ENCODE assay signal across 24 cellular contexts in genomic region chr11:111474432-111474831, GRCh38. TPM values are rescaled to one million over a fixed set of nuclear protein-coding genes. Genes with fewer than 3 reads are reported as not detected.
"Had no signal": no experiment of that assay in that cellular context is flagged by ENCODE, and none has a peak within 500 bp of the region (broad histone marks: within the 10 kb centered on the region; RNA-seq: fewer than 3 reads in every experiment).

No MANE protein-coding gene starts in this region.

- H3K36me3 Mint-ChIP-seq: IgD-negative memory B cell had no signal

- DNase-seq: Kasumi-1, MM.1S, NCI-H1092 treated with DMSO at 0.1 percent for 48 hours, NCI-H1436, NCI-H187, NCI-H2029, NCI-H2081 treated with DMSO at 0.1 percent for 48 hours, NCI-H2171, NCI-H226, NCI-H446, NCI-H510A, NCI-H524 treated with DMSO at 0.1 percent for 48 hours, NCI-H69, NCI-H774, RPMI8226, SHP77, SK-N-SH had no signal

- H3K9ac ChIP-seq: KMS-11, SK-N-SH had no signal

- H3K27ac ChIP-seq: KMS-11 had no signal

- ATAC-seq: K562 had no signal

- H3K4me3 Mint-ChIP-seq: IgD-negative memory B cell had no signal

- FAIRE-seq: K562, RCC 7860 had no signal

- H3K4me3 ChIP-seq: K562 had no signal

- H3K9me3 ChIP-seq: SK-N-SH had no signal

- H3K27ac Mint-ChIP-seq: IgD-negative memory B cell had no signal

- H3K4me2 ChIP-seq: KMS-11, SK-N-SH had no signal

RNA-seq across cellular contexts. Expression of gene BTG4, which starts 37.8 kb away (rescaled TPM):
- total RNA-seq: K562, M059J, SK-MEL-5 had no signal
- polyA plus RNA-seq: IgD-negative memory B cell, K562 had no signal

RNA-seq across cellular contexts. Expression of gene HOATZ, which starts 40.1 kb away (rescaled TPM):
- total RNA-seq: HT1080, K562, M059J, SK-MEL-5 had no signal
- polyA plus RNA-seq: IgD-negative memory B cell, K562 had no signal
